1 cellular context compared by ENCODE assay signal in the genomic region with DNA sequence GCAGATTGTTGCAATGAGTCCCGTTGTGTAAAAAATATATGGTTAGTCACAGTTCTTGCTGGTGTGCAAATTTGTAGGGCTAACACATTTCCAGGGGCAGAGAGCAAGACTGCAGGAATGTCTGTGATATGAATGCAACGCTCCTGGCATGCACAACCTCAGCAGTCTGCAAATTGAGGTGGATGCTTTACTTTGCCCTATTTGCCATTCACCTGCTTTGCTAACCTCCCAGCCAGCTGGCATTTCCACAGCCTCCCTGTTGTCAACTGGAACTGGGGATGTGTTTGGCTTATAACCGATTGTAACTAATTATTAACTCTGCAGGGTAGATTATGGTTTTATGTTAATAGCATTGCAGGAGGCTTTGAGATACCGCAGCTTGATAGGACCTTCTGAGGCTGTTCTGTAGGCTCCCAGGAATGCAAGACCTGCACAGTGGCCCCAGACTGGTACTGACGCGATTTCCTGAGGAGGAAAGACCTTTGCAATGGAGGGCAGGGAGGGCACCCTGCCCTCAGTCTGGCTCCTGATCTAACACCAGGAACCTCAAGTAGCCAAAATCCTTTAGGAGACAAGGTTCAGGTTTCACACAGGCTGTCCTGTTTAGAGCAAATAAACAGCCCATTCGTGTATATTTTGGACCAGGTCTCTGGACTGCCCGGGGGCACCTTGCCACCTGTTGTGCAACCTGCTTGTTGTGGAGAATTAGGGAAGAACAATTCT.
TF ChIP-seq lines count a peak whose summit lies in the region.

No MANE protein-coding gene starts in this region.

TF ChIP-seq in HepG2, 621 proteins besides CTCF, POLR2A, EP300 and RAD21 (continued from another document and continues in another):
- TF ChIP-seq DRAP1 (CRISPR knock-in tag; IDR thresholded peaks at IDR 0.05) = peak; percentile 96
- TF ChIP-seq ZNF280D (CRISPR knock-in tag; IDR thresholded peaks at IDR 0.05) = no peak
- TF ChIP-seq MAFF (IDR thresholded peaks at IDR 0.05; ENCODE audit: low read depth, low read length) = no peak
- TF ChIP-seq ELK4 (CRISPR knock-in tag; IDR thresholded peaks at IDR 0.05; ENCODE audit: borderline replicate concordance) = no peak
- peak in 1 of 2 experiments; percentile 35; a peak in 1 of 4 replicates for TF ChIP-seq ATF4 (CRISPR knock-in tag; IDR thresholded peaks at IDR 0.05)
- TF ChIP-seq MED13 (CRISPR knock-in tag; IDR thresholded peaks at IDR 0.05) = 0 out of 2 replicates have a peak, but pooled peaks have one; percentile 46
- TF ChIP-seq ZNF275 (CRISPR knock-in tag; IDR thresholded peaks at IDR 0.05; ENCODE audit: borderline replicate concordance) = no peak
- TF ChIP-seq, protein P1, sequence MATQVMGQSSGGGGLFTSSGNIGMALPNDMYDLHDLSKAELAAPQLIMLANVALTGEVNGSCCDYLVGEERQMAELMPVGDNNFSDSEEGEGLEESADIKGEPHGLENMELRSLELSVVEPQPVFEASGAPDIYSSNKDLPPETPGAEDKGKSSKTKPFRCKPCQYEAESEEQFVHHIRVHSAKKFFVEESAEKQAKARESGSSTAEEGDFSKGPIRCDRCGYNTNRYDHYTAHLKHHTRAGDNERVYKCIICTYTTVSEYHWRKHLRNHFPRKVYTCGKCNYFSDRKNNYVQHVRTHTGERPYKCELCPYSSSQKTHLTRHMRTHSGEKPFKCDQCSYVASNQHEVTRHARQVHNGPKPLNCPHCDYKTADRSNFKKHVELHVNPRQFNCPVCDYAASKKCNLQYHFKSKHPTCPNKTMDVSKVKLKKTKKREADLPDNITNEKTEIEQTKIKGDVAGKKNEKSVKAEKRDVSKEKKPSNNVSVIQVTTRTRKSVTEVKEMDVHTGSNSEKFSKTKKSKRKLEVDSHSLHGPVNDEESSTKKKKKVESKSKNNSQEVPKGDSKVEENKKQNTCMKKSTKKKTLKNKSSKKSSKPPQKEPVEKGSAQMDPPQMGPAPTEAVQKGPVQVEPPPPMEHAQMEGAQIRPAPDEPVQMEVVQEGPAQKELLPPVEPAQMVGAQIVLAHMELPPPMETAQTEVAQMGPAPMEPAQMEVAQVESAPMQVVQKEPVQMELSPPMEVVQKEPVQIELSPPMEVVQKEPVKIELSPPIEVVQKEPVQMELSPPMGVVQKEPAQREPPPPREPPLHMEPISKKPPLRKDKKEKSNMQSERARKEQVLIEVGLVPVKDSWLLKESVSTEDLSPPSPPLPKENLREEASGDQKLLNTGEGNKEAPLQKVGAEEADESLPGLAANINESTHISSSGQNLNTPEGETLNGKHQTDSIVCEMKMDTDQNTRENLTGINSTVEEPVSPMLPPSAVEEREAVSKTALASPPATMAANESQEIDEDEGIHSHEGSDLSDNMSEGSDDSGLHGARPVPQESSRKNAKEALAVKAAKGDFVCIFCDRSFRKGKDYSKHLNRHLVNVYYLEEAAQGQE (IDR thresholded peaks at IDR 0.05; ENCODE audit: borderline replicate concordance in 1 of 2, low read depth in 1 of 2, low read length in 2 of 2) = no peak
- TF ChIP-seq IRF9 (CRISPR knock-in tag; IDR thresholded peaks at IDR 0.05; ENCODE audit: borderline replicate concordance) = no peak
- no peak for TF ChIP-seq GPN1 (CRISPR knock-in tag; IDR thresholded peaks at IDR 0.05; ENCODE audit: borderline replicate concordance)
- peak; percentile 31; the same call in 1 of the 2 replicates for TF ChIP-seq SP5 (CRISPR knock-in tag; IDR thresholded peaks at IDR 0.05; ENCODE audit: borderline replicate concordance, low read depth)
- TF ChIP-seq ZFP1 (CRISPR knock-in tag; IDR thresholded peaks at IDR 0.05) = no peak
- no peak for TF ChIP-seq ZSCAN20 (CRISPR knock-in tag; IDR thresholded peaks at IDR 0.05; ENCODE audit: borderline replicate concordance)
- TF ChIP-seq, protein P2, sequence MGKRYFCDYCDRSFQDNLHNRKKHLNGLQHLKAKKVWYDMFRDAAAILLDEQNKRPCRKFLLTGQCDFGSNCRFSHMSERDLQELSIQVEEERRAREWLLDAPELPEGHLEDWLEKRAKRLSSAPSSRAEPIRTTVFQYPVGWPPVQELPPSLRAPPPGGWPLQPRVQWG (CRISPR knock-in tag; IDR thresholded peaks at IDR 0.05; ENCODE audit: borderline replicate concordance, low read depth) = no peak
- no peak for TF ChIP-seq TBP (CRISPR knock-in tag; IDR thresholded peaks at IDR 0.05)
- TF ChIP-seq BRF2 (CRISPR knock-in tag; IDR thresholded peaks at IDR 0.05) = no peak
- no peak for TF ChIP-seq GLI4 (CRISPR knock-in tag; IDR thresholded peaks at IDR 0.05; ENCODE audit: borderline replicate concordance)
- TF ChIP-seq ZNF251 (CRISPR knock-in tag; IDR thresholded peaks at IDR 0.05) = no peak
- peak; percentile 14; the same call in 1 of the 2 replicates for TF ChIP-seq ISL2 (CRISPR knock-in tag; IDR thresholded peaks at IDR 0.05)
- no peak for TF ChIP-seq KLF15 (CRISPR knock-in tag; IDR thresholded peaks at IDR 0.05; ENCODE audit: borderline replicate concordance)
- no peak for TF ChIP-seq LCORL (IDR thresholded peaks at IDR 0.05)
- TF ChIP-seq LCORL (CRISPR knock-in tag; IDR thresholded peaks at IDR 0.05) = no peak
- TF ChIP-seq NFIB (CRISPR knock-in tag; IDR thresholded peaks at IDR 0.05; ENCODE audit: borderline replicate concordance) = no peak
- no peak for TF ChIP-seq SATB2 (CRISPR knock-in tag; IDR thresholded peaks at IDR 0.05)
- TF ChIP-seq NFE2L2 (IDR thresholded peaks at IDR 0.05; ENCODE audit: low read length) = no peak
- TF ChIP-seq HNF4G (IDR thresholded peaks at IDR 0.05; ENCODE audit: borderline replicate concordance, low read depth, low read length) = no peak
- peak; percentile 55; the same call in 1 of the 2 replicates for TF ChIP-seq HNF4G (CRISPR knock-in tag; IDR thresholded peaks at IDR 0.05; ENCODE audit: borderline replicate concordance, low read depth)
- TF ChIP-seq, protein P3, sequence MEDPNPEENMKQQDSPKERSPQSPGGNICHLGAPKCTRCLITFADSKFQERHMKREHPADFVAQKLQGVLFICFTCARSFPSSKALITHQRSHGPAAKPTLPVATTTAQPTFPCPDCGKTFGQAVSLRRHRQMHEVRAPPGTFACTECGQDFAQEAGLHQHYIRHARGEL (CRISPR knock-in tag; IDR thresholded peaks at IDR 0.05) = no peak
- TF ChIP-seq HNRNPLL (IDR thresholded peaks at IDR 0.05; ENCODE audit: low read depth, low read length, poor library complexity, severe bottlenecking) = no peak
- TF ChIP-seq, protein P4, sequence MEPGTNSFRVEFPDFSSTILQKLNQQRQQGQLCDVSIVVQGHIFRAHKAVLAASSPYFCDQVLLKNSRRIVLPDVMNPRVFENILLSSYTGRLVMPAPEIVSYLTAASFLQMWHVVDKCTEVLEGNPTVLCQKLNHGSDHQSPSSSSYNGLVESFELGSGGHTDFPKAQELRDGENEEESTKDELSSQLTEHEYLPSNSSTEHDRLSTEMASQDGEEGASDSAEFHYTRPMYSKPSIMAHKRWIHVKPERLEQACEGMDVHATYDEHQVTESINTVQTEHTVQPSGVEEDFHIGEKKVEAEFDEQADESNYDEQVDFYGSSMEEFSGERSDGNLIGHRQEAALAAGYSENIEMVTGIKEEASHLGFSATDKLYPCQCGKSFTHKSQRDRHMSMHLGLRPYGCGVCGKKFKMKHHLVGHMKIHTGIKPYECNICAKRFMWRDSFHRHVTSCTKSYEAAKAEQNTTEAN (CRISPR knock-in tag; conservative IDR thresholded peaks at IDR 0.05) = peak; percentile 96
- no peak for TF ChIP-seq PATZ1 (CRISPR knock-in tag; IDR thresholded peaks at IDR 0.05)
- 0 out of 2 replicates have a peak, but pooled peaks have one; percentile 31 for TF ChIP-seq ZMYM3 (CRISPR knock-in tag; IDR thresholded peaks at IDR 0.05)
- no peak for TF ChIP-seq ZNF280B (CRISPR knock-in tag; IDR thresholded peaks at IDR 0.05; ENCODE audit: borderline replicate concordance)
